8 cellular contexts compared by ENCODE assay signal in the genomic region with DNA sequence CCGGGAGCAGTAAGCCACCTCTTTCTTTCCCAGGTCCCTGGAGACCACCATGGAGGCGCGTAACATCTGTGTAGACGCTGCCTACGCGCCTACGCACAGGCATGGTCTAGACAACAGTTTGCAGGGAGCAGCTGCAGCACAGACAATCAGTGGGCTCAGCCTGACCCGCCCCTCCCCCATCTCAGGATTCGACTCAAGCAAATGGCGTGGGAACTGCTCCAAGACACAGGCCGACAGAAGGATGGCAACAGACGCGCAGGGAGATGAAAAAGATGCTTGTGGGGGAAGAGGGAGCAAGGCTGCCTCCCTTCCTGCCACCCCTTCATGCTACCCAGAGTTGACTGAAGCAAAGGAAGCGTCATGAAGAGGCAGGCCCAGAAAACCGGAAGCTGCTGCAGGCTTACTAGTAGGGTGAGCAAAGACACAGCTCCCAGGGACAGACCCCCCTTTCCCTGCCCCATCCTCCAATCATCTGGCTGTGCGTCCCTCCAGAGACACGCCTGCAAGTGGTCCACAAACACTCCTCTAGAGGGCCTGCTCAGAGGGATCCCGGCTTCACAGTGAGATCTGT. TPM values are rescaled to one million over a fixed set of nuclear protein-coding genes. Genes with fewer than 3 reads are reported as not detected.
DNase-seq lines count a peak whose midpoint lies in the region; ATAC-seq and TF ChIP-seq lines count a peak whose summit lies in the region.

No MANE protein-coding gene starts in this region.

- H3K36me3 ChIP-seq in SK-N-SH (replicated peaks in 1 of 2; ENCODE audit: control insufficient read depth in 1 of 2, insufficient read depth in 2 of 2, low read length in 1 of 2): peaks cover 10 to 52% of the 10 kb centered on the region in 2 experiments
- peaks cover 0 to 39% of the 10 kb centered on the region in 2 donors for H3K36me3 ChIP-seq in left lung

- H2AFZ ChIP-seq in SK-N-SH (ENCODE audit: low read depth): no peak overlapping the region

- H3K27ac Mint-ChIP-seq in stimulated activated memory B cell treated with anti-CD40 and anti-IgM and Interleukin-4, amounts not matched to agents 10 μg/mL and 1 μg/mL and 100 μg/mL, for 72 hours: peak overlapping the region; percentile 59

- peaks cover 53% of the 10 kb centered on the region for H3K4me1 Mint-ChIP-seq in stimulated activated memory B cell treated with anti-CD40 and anti-IgM and Interleukin-4, amounts not matched to agents 10 μg/mL and 1 μg/mL and 100 μg/mL, for 72 hours

- ATAC-seq in left lung (peak; percentile 54), HG03135 (IDR thresholded peaks at IDR 0.05; ENCODE audit: unreplicated experiment) (no peak)
- peak; percentile 34 for ATAC-seq in stimulated activated memory B cell treated with anti-CD40 and anti-IgM and Interleukin-4, amounts not matched to agents 10 μg/mL and 1 μg/mL and 100 μg/mL, for 72 hours

- TF ChIP-seq CTCF in SK-N-SH (IDR thresholded peaks at IDR 0.05) (peak; percentile 26), astrocyte of the spinal cord (IDR thresholded peaks at IDR 0.05; ENCODE audit: low read depth, low read length) (peak; percentile 22), left lung (IDR thresholded peaks at IDR 0.05) (no peak)

- CTCF ChIA-PET in SK-N-SH (lab: Yijun Ruan, JAX): interaction anchor here (0.8 to 6.2 kb wide), 9 partner anchors 15 to 217 kb away, joined by 3 to 103 read pairs (median 4); partner anchors contain the start of genes STK40 and TRAPPC3

- WGBS in SK-N-SH (ENCODE audit: low lambda C conversion rate): 57% methylated on average over 16 of the region's 18 CpGs

- H3K9me3 Mint-ChIP-seq in stimulated activated memory B cell treated with anti-CD40 and anti-IgM and Interleukin-4, amounts not matched to agents 10 μg/mL and 1 μg/mL and 100 μg/mL, for 72 hours: no peaks in the 10 kb centered on the region

- no peak overlapping the region for H3K4me3 Mint-ChIP-seq in stimulated activated memory B cell treated with anti-CD40 and anti-IgM and Interleukin-4, amounts not matched to agents 10 μg/mL and 1 μg/mL and 100 μg/mL, for 72 hours

- peaks cover 23% of the 10 kb centered on the region for H3F3A ChIP-seq in SK-N-SH (replicated peaks; ENCODE audit: insufficient read depth)

- DNase-seq in D341Med (ENCODE audit: low spot score) (peak; percentile 87), SK-N-SH (peak; percentile 89), astrocyte of the spinal cord (ENCODE audit: low read depth, low spot score) (no peak), left lung (peak in 1 of 2 donors; percentile 58), OCI-M1 (lab: John Stamatoyannopoulos, UW) (no peak)
- DNase-seq in NK-92 treated with Interleukin-12 subunit alpha and Interleukin-12 subunit beta, amount 100 ng/mL, for 24 hours (lab: John Stamatoyannopoulos, UW): no peak

- H3K9me3 ChIP-seq in SK-N-SH (no peaks in the 10 kb centered on the region), left lung (no peaks in the 10 kb centered on the region)

- H3K27ac ChIP-seq in SK-N-SH (ENCODE audit: low read depth in 2 of 2, low read length in 1 of 2) (peak overlapping the region; percentile 57 to 86), left lung (peak overlapping the region; percentile 61 to 85)

- no peaks in the 10 kb centered on the region for H3K9me2 ChIP-seq in SK-N-SH

- in situ Hi-C loops in astrocyte of the spinal cord (cut with HindIII; ENCODE audit: low sequenced_read_pairs): no loop called here

- no peak for TF ChIP-seq EP300 in SK-N-SH (IDR thresholded peaks at IDR 0.05; ENCODE audit: borderline replicate concordance in 1 of 2, low read depth in 1 of 2, low read length in 1 of 2)

- H3K4me1 ChIP-seq in SK-N-SH (ENCODE audit: control insufficient read depth in 1 of 2, insufficient read depth in 2 of 2, low read depth in 1 of 2, low read length in 1 of 2) (peaks cover 20 to 35% of the 10 kb centered on the region in 2 experiments), left lung (peaks cover 14 to 75% of the 10 kb centered on the region in 2 donors)

- TF ChIP-seq RAD21 in SK-N-SH (IDR thresholded peaks at IDR 0.05; ENCODE audit: low read length): no peak

- no peaks in the 10 kb centered on the region for H3K27me3 Mint-ChIP-seq in stimulated activated memory B cell treated with anti-CD40 and anti-IgM and Interleukin-4, amounts not matched to agents 10 μg/mL and 1 μg/mL and 100 μg/mL, for 72 hours

- no peaks in the 10 kb centered on the region for H4K20me1 ChIP-seq in SK-N-SH (ENCODE audit: insufficient read depth)

- H3K27me3 ChIP-seq in SK-N-SH (ENCODE audit: insufficient read depth) (no peaks in the 10 kb centered on the region), left lung (no peaks in the 10 kb centered on the region)

- H3K4me2 ChIP-seq in SK-N-SH: peak overlapping the region; percentile 46; the same call in 1 of the 2 replicates

- H3K79me2 ChIP-seq in SK-N-SH (ENCODE audit: insufficient read depth): peaks cover 99% of the 10 kb centered on the region

- intact Hi-C loops in left lung (cut with DNase I): no loop called here

- no peak overlapping the region; the same call in 1 of the 2 replicates for H3K9ac ChIP-seq in SK-N-SH

- peaks cover 24% of the 10 kb centered on the region for H3K36me3 Mint-ChIP-seq in stimulated activated memory B cell treated with anti-CD40 and anti-IgM and Interleukin-4, amounts not matched to agents 10 μg/mL and 1 μg/mL and 100 μg/mL, for 72 hours

- no peak overlapping the region for H3K4me3 ChIP-seq in SK-N-SH (ENCODE audit: low read depth in 2 of 2, low read length in 1 of 2)
- no peak overlapping the region for H3K4me3 ChIP-seq in astrocyte of the spinal cord (ENCODE audit: low read depth, low read length)
- no peak overlapping the region for H3K4me3 ChIP-seq in left lung

- POLR2A ChIA-PET in SK-N-SH (lab: Yijun Ruan, JAX): interaction anchor here (0.7 to 1.4 kb wide), 4 partner anchors 14 to 43 kb away, joined by 3 to 10 read pairs (median 3); partner anchors contain the start of gene EVA1B

TF ChIP-seq in SK-N-SH, 30 proteins besides CTCF, POLR2A, EP300 and RAD21:
- TF ChIP-seq JUND (IDR thresholded peaks at IDR 0.05) (no peak), MXI1 (IDR thresholded peaks at IDR 0.05; ENCODE audit: low read depth, low read length) (peak; percentile 28; the same call in 1 of the 2 replicates), MAX (IDR thresholded peaks at IDR 0.05; ENCODE audit: low read depth) (no peak), RCOR1 (IDR thresholded peaks at IDR 0.05; ENCODE audit: low read length) (peak; percentile 37; the same call in 1 of the 2 replicates), TCF12 (IDR thresholded peaks at IDR 0.05) (no peak), SMC3 (IDR thresholded peaks at IDR 0.05; ENCODE audit: low read depth, low read length) (peak; percentile 8; the same call in 1 of the 2 replicates), GABPA (IDR thresholded peaks at IDR 0.05; ENCODE audit: low read depth) (no peak), ZBTB33 (IDR thresholded peaks at IDR 0.05; ENCODE audit: borderline replicate concordance, low read depth) (no peak), CHD2 (IDR thresholded peaks at IDR 0.05; ENCODE audit: low read length, partially characterized antibody) (peak; percentile 29), NRF1 (IDR thresholded peaks at IDR 0.05; ENCODE audit: low read depth, low read length) (no peak), IRF3 (IDR thresholded peaks at IDR 0.05; ENCODE audit: low read depth, low read length) (no peak)

RNA-seq across cellular contexts. Expression of gene STK40, which starts 19.5 kb away (rescaled TPM):
- 39.0 and 43.3 TPM in 2 replicates for polyA plus RNA-seq in SK-N-SH (2012; rRNA removed)
- polyA plus RNA-seq in SK-N-SH (2012; cell fraction: cytosol; rRNA removed): 26.2 and 35.3 TPM in 2 replicates
- polyA plus RNA-seq in SK-N-SH (2012; cell fraction: nucleus; rRNA removed): 56.9 and 65.1 TPM in 2 replicates
- 10 to 100 TPM; 54.7 to 97.7 TPM for total RNA-seq in left lung

RNA-seq across cellular contexts. Expression of gene LSM10, which starts 31.5 kb away (rescaled TPM):
- polyA plus RNA-seq in SK-N-SH (2012; rRNA removed): 87.5 and 96.8 TPM in 2 replicates
- polyA plus RNA-seq in SK-N-SH (2012; cell fraction: cytosol; rRNA removed): 64.7 and 79.1 TPM in 2 replicates
- 40.1 and 40.2 TPM in 2 replicates for polyA plus RNA-seq in SK-N-SH (2012; cell fraction: nucleus; rRNA removed)
- total RNA-seq in left lung: 10 to 100 TPM; 33.5 to 41.4 TPM

RNA-seq across cellular contexts. Expression of gene EVA1B, which starts 42.7 kb away (rescaled TPM):
- 34.1 and 38.9 TPM in 2 replicates for polyA plus RNA-seq in SK-N-SH (2012; rRNA removed)
- 18.8 and 34.7 TPM in 2 replicates for polyA plus RNA-seq in SK-N-SH (2012; cell fraction: cytosol; rRNA removed)
- polyA plus RNA-seq in SK-N-SH (2012; cell fraction: nucleus; rRNA removed): 15.4 and 32.2 TPM in 2 replicates
- total RNA-seq in left lung: 10 to 100 TPM; 34.2 to 34.7 TPM

Comparison
In these comparisons a context has a peak if more than half of its experiments do, and no peak if none do; other contexts are left out.
1. DNase-seq: peak in D341Med (single experiment) and SK-N-SH (single experiment); none in astrocyte of the spinal cord (single experiment), NK-92 treated with Interleukin-12 subunit alpha and Interleukin-12 subunit beta, amount 100 ng/mL, for 24 hours (single experiment) and OCI-M1 (single experiment).
2. CTCF ChIP-seq: peak in SK-N-SH (single experiment) and astrocyte of the spinal cord (single experiment); none in left lung (0 of 2).